In genomic region chr21:45020629-45021427, GRCh38 we compare ENCODE assay signal across 24 cellular contexts. TPM values are rescaled to one million over a fixed set of nuclear protein-coding genes. Genes with fewer than 3 reads are reported as not detected.
DNase-seq lines count a peak whose midpoint lies in the region; ATAC-seq, FAIRE-seq and TF ChIP-seq lines count a peak whose summit lies in the region.
"Had no signal": no experiment of that assay in that cellular context is flagged by ENCODE, and none has a peak within 500 bp of the region (broad histone marks: within the 10 kb centered on the region; RNA-seq: fewer than 3 reads in every experiment).

No MANE protein-coding gene starts in this region.

- H3K14ac ChIP-seq in H9 (ENCODE audit: insufficient read depth, low read length), result no peak overlapping the region

- TF ChIP-seq CTCF in K562 (IDR thresholded peaks at IDR 0.05 in 2 of 3, conservative IDR thresholded peaks at IDR 0.05 in 1 of 3; ENCODE audit: insufficient read depth in 2 of 3, low read depth in 1 of 3, low read length in 3 of 3) (no peak), right lobe of liver (IDR thresholded peaks at IDR 0.05) (no peak), omental fat pad (IDR thresholded peaks at IDR 0.05) (no peak), H9 (conservative IDR thresholded peaks at IDR 0.05) (no peak)

- ATAC-seq in K562, result no peak
- ATAC-seq in right lobe of liver, result peak in 1 of 4 donors; percentile 26
- no peak for ATAC-seq in omental fat pad (ENCODE audit: low FRiP score)

- H3K23ac ChIP-seq in H9 (ENCODE audit: insufficient read length, low read depth, low read length), result no peak overlapping the region

- no peak overlapping the region for H2BK5ac ChIP-seq in H9 (ENCODE audit: insufficient read length, low read length)

- H3K4ac ChIP-seq in H9 (ENCODE audit: low read depth, low read length), result no peak overlapping the region

- H3K27ac Mint-ChIP-seq in H9, result no peak overlapping the region
- H3K27ac Mint-ChIP-seq: activated CD4-positive, alpha-beta T cell treated with anti-CD3 and anti-CD28 coated beads, Interleukin-2, amount 10 ng/mL, durations not matched to agents 24 days and 14 days had no signal

- H3K27me3 ChIP-seq in H7 (ENCODE audit: control insufficient read depth, insufficient read depth, low read length) (peaks cover 4% of the 10 kb centered on the region), K562 (ENCODE audit: control insufficient read depth in 2 of 2, insufficient read depth in 2 of 2, low read length in 2 of 2) (peaks cover 36 to 69% of the 10 kb centered on the region in 2 experiments; a peak in 4 of 5 replicates), right lobe of liver (peaks cover 0 to 6% of the 10 kb centered on the region in 2 donors), H9 (ENCODE audit: insufficient read depth, low read length) (no peaks in the 10 kb centered on the region; the same call in 1 of the 2 replicates)

- H3K27ac ChIP-seq in K562 (ENCODE audit: extremely low read depth, low read depth, low read length), result no peak overlapping the region
- no peak overlapping the region for H3K27ac ChIP-seq in right lobe of liver
- no peak overlapping the region for H3K27ac ChIP-seq in H9 (ENCODE audit: insufficient read length, low read depth, low read length)
- H3K27ac ChIP-seq: neutrophil had no signal

- no peak overlapping the region for H2AK5ac ChIP-seq in H9 (ENCODE audit: insufficient read length, low read length)

- TF ChIP-seq POLR2A in K562 (conservative IDR thresholded peaks at IDR 0.05), result no peak
- TF ChIP-seq POLR2A in right lobe of liver (IDR thresholded peaks at IDR 0.05), result no peak

- no peak overlapping the region for H3K4me3 Mint-ChIP-seq in H9
- H3K4me3 Mint-ChIP-seq: activated CD4-positive, alpha-beta T cell treated with anti-CD3 and anti-CD28 coated beads, Interleukin-2, amount 10 ng/mL, durations not matched to agents 24 days and 14 days had no signal

- peaks cover 17 to 20% of the 10 kb centered on the region in 2 experiments for H3K9me3 Mint-ChIP-seq in H9

- POLR2A ChIA-PET in K562 (lab: Yijun Ruan, JAX), result no interaction called here

- intact Hi-C loops in K562 (cut with micrococcal nuclease) (no loop called here), right lobe of liver (cut with DNase I) (no loop called here)

- no peak overlapping the region for H3K4me3 ChIP-seq in H7 (ENCODE audit: insufficient read depth, low read depth, low read length)
- H3K4me3 ChIP-seq in K562, result no peak overlapping the region
- H3K4me3 ChIP-seq in right lobe of liver, result no peak overlapping the region

- no peak overlapping the region for H4K5ac ChIP-seq in H9 (ENCODE audit: insufficient read length, low read depth, low read length)

- no peaks in the 10 kb centered on the region for H3K23me2 ChIP-seq in H9 (ENCODE audit: insufficient read length, low read depth, low read length, poor library complexity, severe bottlenecking)

- H3K9me1 ChIP-seq in K562 (ENCODE audit: control insufficient read depth, insufficient read depth, low read length), result no peaks in the 10 kb centered on the region

- peaks cover 7 to 11% of the 10 kb centered on the region in 2 experiments for H3K4me1 Mint-ChIP-seq in H9

- WGBS in K562 (ENCODE audit: insufficient coverage, low coverage, missing lambda C conversion rate), result 14% methylated on average over 28 of the region's 28 CpGs
- 61% methylated on average over 13 of the region's 28 CpGs for WGBS in right lobe of liver (ENCODE audit: insufficient coverage, low coverage, low lambda C conversion rate, missing lambda C conversion rate)
- WGBS in H9 (ENCODE audit: extremely low coverage, insufficient read length, low lambda C conversion rate), result no CpG with 5 or more reads among the region's 28 CpGs

- TF ChIP-seq EP300 in K562 (IDR thresholded peaks at IDR 0.05; ENCODE audit: low read length), result no peak

- H3T11ph ChIP-seq in H9 (ENCODE audit: low read length), result no peak overlapping the region

- H2AFZ ChIP-seq in K562 (ENCODE audit: low read depth, low read length) (peak overlapping the region; percentile 29; the same call in 1 of the 2 replicates), H9 (ENCODE audit: low read length) (no peak overlapping the region)

- no peak overlapping the region for H2BK12ac ChIP-seq in H9 (ENCODE audit: insufficient read length, low read depth, low read length)

- peaks cover 0 to 32% of the 10 kb centered on the region in 2 experiments; a peak in 2 of 5 replicates for H3K4me1 ChIP-seq in K562 (replicated peaks in 1 of 2; ENCODE audit: control insufficient read depth in 2 of 2, insufficient read depth in 2 of 2, low read length in 2 of 2)
- no peaks in the 10 kb centered on the region for H3K4me1 ChIP-seq in right lobe of liver
- H3K4me1 ChIP-seq in H9 (ENCODE audit: insufficient read depth, low read length), result no peaks in the 10 kb centered on the region

- no peak overlapping the region for H2BK120ac ChIP-seq in H9 (ENCODE audit: low read depth, low read length, poor library complexity, severe bottlenecking)

- H3K79me2 ChIP-seq in K562 (ENCODE audit: control insufficient read depth, insufficient read depth, low read length), result no peaks in the 10 kb centered on the region
- H3K79me2 ChIP-seq in H9 (ENCODE audit: insufficient read depth, low read length), result no peaks in the 10 kb centered on the region

- no peak for TF ChIP-seq RAD21 in K562 (CRISPR knock-in tag; conservative IDR thresholded peaks at IDR 0.05 in 1 of 2, IDR thresholded peaks at IDR 0.05 in 1 of 2)

- BruUV-seq in K562 (replicated peaks; lab: Mats Ljungman, UMichigan), result no TSS peak

- H3K9me3 ChIP-seq in K562 (replicated peaks; ENCODE audit: control insufficient read depth, insufficient read depth, low read depth, low read length) (peaks cover 4% of the 10 kb centered on the region; the same call in 1 of the 2 replicates), right lobe of liver (no peaks in the 10 kb centered on the region), H9 (ENCODE audit: control insufficient read depth, low read depth, low read length) (no peaks in the 10 kb centered on the region)
- H3K9me3 ChIP-seq: neutrophil had no signal

- DNase-seq in H7 (peak; percentile 38), K562 (ENCODE audit: extremely low read depth in 1 of 4, low spot score in 3 of 4) (no peak), right lobe of liver (peak in 2 of 3 donors; percentile 14 to 46), retina (peak; percentile 21), islet precursor cell (no peak), omental fat pad (ENCODE audit: low spot score) (no peak), AG08396 (ENCODE audit: low spot score) (no peak), H9 (no peak)
- DNase-seq: activated CD4-positive, alpha-beta T cell treated with anti-CD3 and anti-CD28 coated beads, Interleukin-2, amount 10 ng/mL, durations not matched to agents 24 days and 14 days; activated CD8-positive, alpha-beta memory T cell treated with anti-CD3 and anti-CD28 coated beads, Interleukin-2, amount 50 U/mL, for 48 hours; activated gamma-delta T cell; AML-193; Calu3; caudate nucleus; effector CD8-positive, alpha-beta T cell; EL; mesenchymal stem cell; NCI-H2107; NCI-H526; stimulated activated CD4-positive, alpha-beta T cell treated with anti-CD3 and anti-CD28 coated beads, Interleukin-1b, Interleukin-23, amount 100 ng/mL, for 48 hours; stimulated activated naive CD4-positive, alpha-beta T cell treated with Interleukin-2 at 50 U/mL for 16 hours had no signal

- peaks cover 1 to 11% (median 4%) of the 10 kb centered on the region in 3 experiments; a peak in 4 of 7 replicates for H3K36me3 Mint-ChIP-seq in H9 (ENCODE audit: insufficient read depth in 1 of 3, low read depth in 3 of 3)

- FAIRE-seq in K562 (lab: Jason Lieb, UNC), result no peak
- FAIRE-seq: GM18507, TTC549 had no signal

- peak overlapping the region in 1 of 2 experiments; percentile 31; a peak in 1 of 4 replicates for H3K9ac ChIP-seq in K562 (ENCODE audit: insufficient read depth in 1 of 2, low read depth in 2 of 2, low read length in 2 of 2)
- H3K9ac ChIP-seq in H9 (ENCODE audit: extremely low read depth, insufficient read length, low read length), result no peak overlapping the region

- no peak overlapping the region for H2BK20ac ChIP-seq in H9 (ENCODE audit: low read depth, low read length, poor library complexity, severe bottlenecking)

- H3K79me1 ChIP-seq in H9 (ENCODE audit: insufficient read depth, low read depth, low read length, poor library complexity, severe bottlenecking), result no peaks in the 10 kb centered on the region

- H3K36me3 ChIP-seq in H7 (replicated peaks; ENCODE audit: control insufficient read depth, insufficient read depth, low read length) (no peaks in the 10 kb centered on the region), K562 (ENCODE audit: control insufficient read depth, insufficient read depth, low read length) (no peaks in the 10 kb centered on the region), right lobe of liver (no peaks in the 10 kb centered on the region)
- H3K36me3 ChIP-seq: neutrophil had no signal

- H4K20me1 ChIP-seq in K562 (replicated peaks; ENCODE audit: control insufficient read depth, insufficient read depth, low read length), result no peaks in the 10 kb centered on the region; the same call in 1 of the 2 replicates
- no peaks in the 10 kb centered on the region for H4K20me1 ChIP-seq in H9 (ENCODE audit: control insufficient read depth, insufficient read depth, insufficient read length)

- CTCF ChIA-PET in K562 (lab: Yijun Ruan, JAX; ENCODE audit: low intra/inter-chr PET ratio), result no interaction called here

- in situ Hi-C loops in K562 (cut with MboI), result no loop called here

- no peak overlapping the region for H3K18ac ChIP-seq in H9 (ENCODE audit: insufficient read length, low read depth, low read length)

- no peak overlapping the region for H4K8ac ChIP-seq in H9 (replicated peaks; ENCODE audit: insufficient read length, low read depth, low read length)

- H3K56ac ChIP-seq in H9 (ENCODE audit: insufficient read length, low read depth, low read length), result no peak overlapping the region

- H3K4me2 ChIP-seq in K562 (ENCODE audit: insufficient read depth, low read length) (no peak overlapping the region), H9 (ENCODE audit: insufficient read depth, insufficient read length, low read length) (no peak overlapping the region)

- H3K27me3 Mint-ChIP-seq in H9 (ENCODE audit: low read depth), result peaks cover 68% of the 10 kb centered on the region

- no peak overlapping the region for H2BK15ac ChIP-seq in H9 (ENCODE audit: low read depth, low read length)

- no peak overlapping the region for H4K91ac ChIP-seq in H9 (ENCODE audit: insufficient read length, low read depth, low read length)

RNA-seq across cellular contexts. Expression of gene ADARB1, which starts 53.6 kb away (rescaled TPM):
- 5.5 and 8.0 TPM in 2 replicates for total RNA-seq in H7 (2014; rRNA removed; shearing (Covaris generic))
- total RNA-seq in K562 (2011; cell fraction: chromatin; rRNA removed; ENCODE audit: low replicate concordance), result 40.2 and 48.3 TPM in 2 replicates
- 29.0 and 30.4 TPM in 2 replicates for total RNA-seq in K562 (2011; cell fraction: nucleolus; rRNA removed)
- total RNA-seq in K562 (2011; cell fraction: nucleoplasm; rRNA removed), result 24.6 and 33.4 TPM in 2 replicates
- 7.7 and 9.1 TPM in 2 replicates for total RNA-seq in K562 (2014; rRNA removed)
- total RNA-seq in K562 (2014; rRNA removed; fragmentation: Illumina TruSeq; extraction: Trizol), result 8.3 TPM in 2 replicates
- 6.4 and 7.1 TPM in 2 replicates for total RNA-seq in K562 (2015; rRNA removed; fragmentation: Illumina TruSeq; extraction: Trizol)
- total RNA-seq in K562 (2021), result 12.0 and 16.0 TPM in 2 replicates
- 8.4 and 11.8 TPM in 2 replicates for polyA plus RNA-seq in K562 (2011; rRNA removed)
- polyA plus RNA-seq in K562 (2011; cell fraction: cytosol; rRNA removed), result 6.6 and 7.4 TPM in 2 replicates
- 15.0 and 23.8 TPM in 2 replicates for polyA plus RNA-seq in K562 (2011; cell fraction: nucleus; rRNA removed)
- polyA plus RNA-seq in K562 (2012), result 7.5 and 8.1 TPM in 2 replicates
- polyA plus RNA-seq in K562 (2014; fragmentation: Illumina TruSeq; extraction: Trizol), result 7.3 and 9.2 TPM in 2 replicates
- polyA plus RNA-seq in K562 (2014; fragmentation: Nextera tagmentation; extraction: Ambion mirVana), result 1 to 10 TPM; 7.1 to 8.1 TPM
- polyA plus RNA-seq in K562 (2014; rRNA removed), result 6.7 and 12.8 TPM in 2 replicates
- 10.4 and 16.9 TPM in 2 replicates for polyA minus RNA-seq in K562 (2011; rRNA and poly(A)+ RNA removed)
- polyA minus RNA-seq in K562 (2011; cell fraction: cytosol; rRNA and poly(A)+ RNA removed), result 12.7 and 15.3 TPM in 2 replicates
- polyA minus RNA-seq in K562 (2011; cell fraction: nucleus; rRNA and poly(A)+ RNA removed), result 13.3 and 18.3 TPM in 2 replicates
- 1 to 10 TPM; 4.7 to 9.9 (median 8.6) TPM for total RNA-seq in right lobe of liver
- total RNA-seq in omental fat pad, result 10 to 100 TPM; 17.3 to 38.3 (median 23.3) TPM
- total RNA-seq in H9 (2021), result 14.1 and 15.8 TPM in 2 replicates

Comparison
In these comparisons a context has a peak if more than half of its experiments do, and no peak if none do; other contexts are left out.
1. DNase-seq: peak in H7 (single experiment), right lobe of liver (2 of 3) and retina (single experiment); none in K562 (0 of 4), islet precursor cell (single experiment), omental fat pad (single experiment), AG08396 (single experiment) and H9 (single experiment).